Comparison of ENCODE assay signal across 1 cellular context in genomic region chr1:212950243-212951057, GRCh38.
TF ChIP-seq lines count a peak whose summit lies in the region.

Gene VASH2, plus strand, starts transcription at chr1:212950541. Its CDS starts 1,002 bp downstream, at chr1:212951543.

TF ChIP-seq in GM12878, 131 proteins besides CTCF, POLR2A, EP300 and RAD21 (continued from another document):
- 0 out of 2 replicates have a peak, but pooled peaks have one; percentile 12 for TF ChIP-seq ZNF687 (IDR thresholded peaks at IDR 0.05)
- no peak for TF ChIP-seq RELB (IDR thresholded peaks at IDR 0.05; ENCODE audit: low read depth)
- no peak for TF ChIP-seq IRF5 (IDR thresholded peaks at IDR 0.05; ENCODE audit: borderline replicate concordance)
- 0 out of 2 replicates have a peak, but pooled peaks have one; percentile 25 for TF ChIP-seq NBN (IDR thresholded peaks at IDR 0.05)
- TF ChIP-seq MXI1 (IDR thresholded peaks at IDR 0.05; ENCODE audit: low read depth, low read length) = peak; percentile 71; the same call in 1 of the 2 replicates
- TF ChIP-seq MAX (IDR thresholded peaks at IDR 0.05; ENCODE audit: low read depth, low read length) = peak; percentile 36; the same call in 1 of the 2 replicates
- TF ChIP-seq IRF3 (IDR thresholded peaks at IDR 0.05) = 0 out of 2 replicates have a peak, but pooled peaks have one; percentile 57
- peak; percentile 66; the same call in 1 of the 2 replicates for TF ChIP-seq POLR2AphosphoS5 (IDR thresholded peaks at IDR 0.05; ENCODE audit: low read length)
- no peak for TF ChIP-seq ZNF592 (IDR thresholded peaks at IDR 0.05)
- peak; percentile 30; the same call in 1 of the 2 replicates for TF ChIP-seq NKRF (conservative IDR thresholded peaks at IDR 0.05)
- TF ChIP-seq SREBF1 (IDR thresholded peaks at IDR 0.05; ENCODE audit: low read length) = no peak
- TF ChIP-seq IKZF1 (conservative IDR thresholded peaks at IDR 0.05) = peak; percentile 50
- peak in 1 of 2 experiments; percentile 25; a peak in 1 of 3 replicates for TF ChIP-seq EGR1 (IDR thresholded peaks at IDR 0.05; ENCODE audit: borderline replicate concordance in 1 of 2, low read depth in 2 of 2, low read length in 2 of 2)
- TF ChIP-seq SMARCA5 (IDR thresholded peaks at IDR 0.05) = peak; percentile 40; the same call in 1 of the 2 replicates
- peak; percentile 15; the same call in 1 of the 2 replicates for TF ChIP-seq GATAD2B (conservative IDR thresholded peaks at IDR 0.05; ENCODE audit: low read depth)
- TF ChIP-seq LARP7 (IDR thresholded peaks at IDR 0.05) = peak; percentile 15; the same call in 1 of the 2 replicates
- peak in 1 of 2 experiments; percentile 72; a peak in 2 of 4 replicates for TF ChIP-seq BHLHE40 (IDR thresholded peaks at IDR 0.05; ENCODE audit: borderline replicate concordance in 1 of 2, low read depth in 2 of 2, low read length in 1 of 2)
- peak; percentile 44; the same call in 1 of the 2 replicates for TF ChIP-seq RFX5 (IDR thresholded peaks at IDR 0.05; ENCODE audit: low read depth, low read length)
- TF ChIP-seq IKZF2 (IDR thresholded peaks at IDR 0.05) = peak; percentile 21 to 46; a peak in 3 of 4 replicates
- TF ChIP-seq SP1 (IDR thresholded peaks at IDR 0.05; ENCODE audit: low read depth, low read length) = peak; percentile 86
TF ChIP-seq in GM12878: peak in this region for 21.
